21 cellular contexts compared by ENCODE assay signal in genomic region chr11:125199915-125200314, GRCh38. TPM values are rescaled to one million over a fixed set of nuclear protein-coding genes. Genes with fewer than 3 reads are reported as not detected.
DNase-seq lines count a peak whose midpoint lies in the region; ATAC-seq and TF ChIP-seq lines count a peak whose summit lies in the region.
"Had no signal": no experiment of that assay in that cellular context is flagged by ENCODE, and none has a peak within 500 bp of the region (broad histone marks: within the 10 kb centered on the region; RNA-seq: fewer than 3 reads in every experiment).

No MANE protein-coding gene starts in this region.

- no peak for ATAC-seq in body of pancreas
- ATAC-seq in psoas muscle: peak; percentile 59 to 73 (median 68)
- ATAC-seq in HG02973 (IDR thresholded peaks at IDR 0.05; ENCODE audit: unreplicated experiment): no peak

- peaks cover 73% of the 10 kb centered on the region for H3K4me1 Mint-ChIP-seq in nephron
- H3K4me1 Mint-ChIP-seq: CD14-positive monocyte; CD4-positive, alpha-beta memory T cell; CD4-positive, CD25-positive, alpha-beta regulatory T cell; CD8-positive, alpha-beta memory T cell had no signal

- H3K9me3 Mint-ChIP-seq in nephron: no peaks in the 10 kb centered on the region

- H3K9me3 ChIP-seq in body of pancreas (no peaks in the 10 kb centered on the region), psoas muscle (no peaks in the 10 kb centered on the region), spleen (no peaks in the 10 kb centered on the region)
- no peaks in the 10 kb centered on the region for H3K9me3 ChIP-seq in effector memory CD4-positive, alpha-beta T cell (ENCODE audit: control insufficient read depth, low read length)
- H3K9me3 ChIP-seq: BE2C, BLaER1, Caco-2 had no signal

- intact Hi-C loops in body of pancreas (cut with DNase I): no loop called here
- intact Hi-C loops in psoas muscle (cut with DNase I): no loop called here
- intact Hi-C loops in spleen (cut with DNase I; ENCODE audit: low total_unique reads): no loop called here

- H3K4me3 ChIP-seq in body of pancreas (no peak overlapping the region), psoas muscle (no peak overlapping the region), spleen (no peak overlapping the region)
- H3K4me3 ChIP-seq in effector memory CD4-positive, alpha-beta T cell (ENCODE audit: insufficient read depth, low read depth, low read length, poor library complexity, severe bottlenecking): no peak overlapping the region
- H3K4me3 ChIP-seq: BLaER1 had no signal

- H3K27me3 Mint-ChIP-seq in nephron (ENCODE audit: low read depth): peaks cover 8% of the 10 kb centered on the region

- H3K36me3 ChIP-seq in body of pancreas (replicated peaks in 1 of 2; ENCODE audit: insufficient read depth in 1 of 2, low read depth in 2 of 2) (no peaks in the 10 kb centered on the region), psoas muscle (ENCODE audit: insufficient read depth in 1 of 2, low read depth in 1 of 2) (no peaks in the 10 kb centered on the region), spleen (no peaks in the 10 kb centered on the region)
- no peaks in the 10 kb centered on the region for H3K36me3 ChIP-seq in effector memory CD4-positive, alpha-beta T cell (ENCODE audit: control insufficient read depth, insufficient read depth, low read length)
- H3K36me3 ChIP-seq: BE2C, BLaER1 had no signal

- H3K27me3 ChIP-seq in body of pancreas (no peaks in the 10 kb centered on the region), psoas muscle (ENCODE audit: insufficient read depth in 3 of 3, low read length in 2 of 3) (no peaks in the 10 kb centered on the region), spleen (replicated peaks in 1 of 7) (peaks cover 0 to 40% (median 0%) of the 10 kb centered on the region in 7 donors)
- no peaks in the 10 kb centered on the region for H3K27me3 ChIP-seq in effector memory CD4-positive, alpha-beta T cell (replicated peaks; ENCODE audit: control insufficient read depth, insufficient read depth, low read length, poor library complexity, severe bottlenecking)
- H3K27me3 ChIP-seq: BLaER1 had no signal

- 97 to 100% methylated on average over 1 to 2 of the region's 2 CpGs for WGBS in body of pancreas, 2 donors
- WGBS in psoas muscle, 3 donors: 51 to 66% (median 62%) methylated on average over 2 of the region's 2 CpGs
- WGBS in spleen, 5 donors: 76 to 90% (median 88%) methylated on average over 2 of the region's 2 CpGs

- no peak for TF ChIP-seq POLR2A in body of pancreas (IDR thresholded peaks at IDR 0.05)
- no peak for TF ChIP-seq POLR2A in spleen (IDR thresholded peaks at IDR 0.05)

- H3K4me3 Mint-ChIP-seq in nephron: no peak overlapping the region
- H3K4me3 Mint-ChIP-seq: CD14-positive monocyte; CD4-positive, alpha-beta memory T cell; CD4-positive, CD25-positive, alpha-beta regulatory T cell; CD8-positive, alpha-beta memory T cell had no signal

- H3K27ac ChIP-seq in body of pancreas: peak overlapping the region; percentile 16 to 90 (median 72)
- no peak overlapping the region for H3K27ac ChIP-seq in psoas muscle
- H3K27ac ChIP-seq in spleen: no peak overlapping the region
- H3K27ac ChIP-seq in effector memory CD4-positive, alpha-beta T cell (ENCODE audit: insufficient read depth, low read length, poor library complexity, severe bottlenecking): no peak overlapping the region
- H3K27ac ChIP-seq: BLaER1 had no signal

- DNase-seq in body of pancreas (no peak), psoas muscle (no peak), spleen (peak; percentile 24), COR-L47 (lab: John Stamatoyannopoulos, UW) (no peak)
- DNase-seq in effector memory CD4-positive, alpha-beta T cell: no peak
- no peak for DNase-seq in activated CD8-positive, alpha-beta memory T cell treated with anti-CD3 and anti-CD28 coated beads, Interleukin-2, amount 50 U/mL, for 48 hours
- DNase-seq: 8988T; ACHN; BE2C; C1 segment of cervical spinal cord; Caco-2; Calu3; CD4-positive, alpha-beta memory T cell; CD4-positive, CD25-positive, alpha-beta regulatory T cell; CD8-positive, alpha-beta memory T cell; DMS79 treated with DMSO at 0.1 percent for 48 hours; GF-D8 had no signal

- H3K27ac Mint-ChIP-seq in nephron: peak overlapping the region; percentile 95 to 99 (median 96)
- H3K27ac Mint-ChIP-seq: CD4-positive, alpha-beta memory T cell; CD4-positive, CD25-positive, alpha-beta regulatory T cell had no signal

- H3K36me3 Mint-ChIP-seq in nephron (ENCODE audit: low read depth): peaks cover 8% of the 10 kb centered on the region
- H3K36me3 Mint-ChIP-seq: CD14-positive monocyte; CD4-positive, CD25-positive, alpha-beta regulatory T cell; CD8-positive, alpha-beta memory T cell had no signal

- H3K4me1 ChIP-seq in body of pancreas (peaks cover 39% of the 10 kb centered on the region), psoas muscle (peaks cover 16% of the 10 kb centered on the region), spleen (no peaks in the 10 kb centered on the region)
- no peaks in the 10 kb centered on the region for H3K4me1 ChIP-seq in effector memory CD4-positive, alpha-beta T cell (ENCODE audit: control insufficient read depth, insufficient read depth, low read length, poor library complexity, severe bottlenecking)
- H3K4me1 ChIP-seq: BE2C, Caco-2 had no signal

- TF ChIP-seq CTCF in body of pancreas (IDR thresholded peaks at IDR 0.05): no peak
- TF ChIP-seq CTCF in nephron (IDR thresholded peaks at IDR 0.05; ENCODE audit: unreplicated experiment in 3 of 3): no peak
- no peak for TF ChIP-seq CTCF in psoas muscle (IDR thresholded peaks at IDR 0.05)
- TF ChIP-seq CTCF in spleen (IDR thresholded peaks at IDR 0.05 in 8 of 11, conservative IDR thresholded peaks at IDR 0.05 in 3 of 11): no peak

RNA-seq across cellular contexts. Expression of gene PKNOX2, which starts 35.4 kb away (rescaled TPM):
- total RNA-seq in body of pancreas: 1 to 10 TPM; 4.2 to 4.9 TPM
- 10 to 100 TPM; 14.5 to 30.5 (median 26.4) TPM for total RNA-seq in psoas muscle
- 1 to 10 TPM; 1.8 to 8.8 (median 4.1) TPM for polyA plus RNA-seq in psoas muscle
- 1 to 10 TPM; 2.7 to 8.9 (median 4.7) TPM for total RNA-seq in spleen
- 1 to 10 TPM in 1 of 3 donors, under 1 TPM in 2; 0.80 to 1.6 (median 0.80) TPM for polyA plus RNA-seq in spleen
- total RNA-seq: Caco-2; Calu3; CD4-positive, alpha-beta memory T cell; CD4-positive, CD25-positive, alpha-beta regulatory T cell; CD8-positive, alpha-beta memory T cell had no signal
- polyA plus RNA-seq: CD14-positive monocyte; CD4-positive, alpha-beta memory T cell; CD4-positive, CD25-positive, alpha-beta regulatory T cell; CD8-positive, alpha-beta memory T cell had no signal

Comparison
In these comparisons a context has a peak if more than half of its experiments do, and no peak if none do; other contexts are left out.
1. ATAC-seq: peak in psoas muscle (4 of 4); none in body of pancreas (single experiment) and HG02973 (single experiment).
2. H3K27ac ChIP-seq: peak in body of pancreas (4 of 4); none in psoas muscle (single experiment), spleen (0 of 8) and effector memory CD4-positive, alpha-beta T cell (single experiment).